8 cellular contexts compared by ENCODE assay signal in genomic region chr6:70706491-70707123, GRCh38. TPM values are rescaled to one million over a fixed set of nuclear protein-coding genes. Genes with fewer than 3 reads are reported as not detected.
DNase-seq lines count a peak whose midpoint lies in the region; ATAC-seq and TF ChIP-seq lines count a peak whose summit lies in the region.

No MANE protein-coding gene starts in this region.

- peak; percentile 73 for TF ChIP-seq CTCF in left ventricle myocardium inferior (IDR thresholded peaks at IDR 0.05; ENCODE audit: borderline replicate concordance)
- TF ChIP-seq CTCF in MCF 10A (IDR thresholded peaks at IDR 0.05; ENCODE audit: unreplicated experiment), result peak; percentile 36
- TF ChIP-seq CTCF in lung (IDR thresholded peaks at IDR 0.05; ENCODE audit: control extremely low read depth, extremely low read depth), result peak; percentile 30

- peaks cover 42% of the 10 kb centered on the region for H3K4me1 ChIP-seq in left ventricle myocardium inferior
- H3K4me1 ChIP-seq in lung (ENCODE audit: control insufficient read depth in 2 of 2, insufficient read depth in 2 of 2, low read length in 2 of 2), result peaks cover 0 to 4% of the 10 kb centered on the region in 2 donors

- intact Hi-C loops in left ventricle myocardium inferior (cut with micrococcal nuclease) (loop anchor here (5.0 kb wide), 1 partner anchor 176 kb away; no protein-coding TSS in a partner anchor), Right ventricle myocardium inferior (cut with DNase I) (loop anchor here (2.0 to 10.0 kb wide), 2 partner anchors 178 to 248 kb away; partner anchors contain the start of gene B3GAT2), MCF 10A (cut with micrococcal nuclease) (loop anchor here (1.0 to 2.0 kb wide), 3 partner anchors 178 to 306 kb away; no protein-coding TSS in a partner anchor)

- H3K4me3 Mint-ChIP-seq in MCF 10A (ENCODE audit: unreplicated experiment), result no peak overlapping the region

- H3K27ac Mint-ChIP-seq in MCF 10A (ENCODE audit: low read depth, unreplicated experiment), result no peak overlapping the region

- H3K4me1 Mint-ChIP-seq in MCF 10A (ENCODE audit: insufficient read depth, unreplicated experiment), result peaks cover 6% of the 10 kb centered on the region

- H3K27ac ChIP-seq in left ventricle myocardium inferior (replicated peaks) (no peak overlapping the region), lung (ENCODE audit: low read depth in 1 of 2, low read length in 1 of 2) (no peak overlapping the region)

- no peaks in the 10 kb centered on the region for H3K9me3 Mint-ChIP-seq in MCF 10A (ENCODE audit: unreplicated experiment)

- CTCF ChIA-PET in MCF 10A (lab: Yijun Ruan, JAX), result interaction anchor here (0.6 to 7.2 kb wide), 36 partner anchors 10 to 683 kb away, joined by 3 to 178 read pairs (median 4); partner anchors contain the start of gene B3GAT2

- H3K27me3 ChIP-seq in left ventricle myocardium inferior (ENCODE audit: low read depth), result no peaks in the 10 kb centered on the region
- H3K27me3 ChIP-seq in lung (ENCODE audit: control insufficient read depth, insufficient read depth), result no peaks in the 10 kb centered on the region

- H3K4me3 ChIP-seq in left ventricle myocardium inferior (no peak overlapping the region), lung (no peak overlapping the region)

- no peaks in the 10 kb centered on the region for H3K27me3 Mint-ChIP-seq in MCF 10A (ENCODE audit: insufficient read depth, unreplicated experiment)

- H3K36me3 ChIP-seq in left ventricle myocardium inferior (no peaks in the 10 kb centered on the region), lung (ENCODE audit: control insufficient read depth in 2 of 2, insufficient read depth in 2 of 2, low read length in 2 of 2) (no peaks in the 10 kb centered on the region)

- no peak for ATAC-seq in Right ventricle myocardium inferior
- peak; percentile 66 for ATAC-seq in lung (ENCODE audit: insufficient read depth, low FRiP score)
- ATAC-seq in GM18511 (IDR thresholded peaks at IDR 0.05; ENCODE audit: unreplicated experiment), result no peak
- ATAC-seq in HG02885 (IDR thresholded peaks at IDR 0.05; ENCODE audit: poor library complexity, unreplicated experiment), result no peak
- no peak for ATAC-seq in HG03108 (IDR thresholded peaks at IDR 0.05; ENCODE audit: unreplicated experiment)

- POLR2A ChIA-PET in MCF 10A (lab: Yijun Ruan, JAX), result interaction anchor here (1.1 kb wide), 1 partner anchor 38 kb away, joined by 4 read pairs; no protein-coding TSS in a partner anchor

- DNase-seq in left ventricle myocardium inferior, result no peak
- DNase-seq in Right ventricle myocardium inferior (ENCODE audit: missing footprints), result no peak
- peak; percentile 31 for DNase-seq in NCI-H2227 treated with DMSO at 0.1 percent for 48 hours (lab: John Stamatoyannopoulos, UW)
- peak; percentile 61 for DNase-seq in MCF 10A (ENCODE audit: unreplicated experiment)
- DNase-seq in lung (ENCODE audit: low spot score), result no peak

- no peaks in the 10 kb centered on the region for H3K9me3 ChIP-seq in left ventricle myocardium inferior (replicated peaks)
- no peaks in the 10 kb centered on the region for H3K9me3 ChIP-seq in lung (ENCODE audit: control insufficient read depth in 2 of 2, insufficient read depth in 1 of 2, low read length in 1 of 2)

- H3K36me3 Mint-ChIP-seq in MCF 10A (ENCODE audit: insufficient read depth, unreplicated experiment), result peaks cover 11% of the 10 kb centered on the region

- BruUV-seq in MCF 10A (replicated peaks; lab: Mats Ljungman, UMichigan), result no TSS peak

- WGBS in lung, 2 donors, result 1% methylated on average over 3 of the region's 3 CpGs

RNA-seq across cellular contexts. Expression of gene SMAP1, which starts 38.9 kb away (rescaled TPM):
- total RNA-seq in left ventricle myocardium inferior, result 32.1 TPM
- 27.3 TPM for total RNA-seq in Right ventricle myocardium inferior
- 26.5 and 28.2 TPM in 2 replicates for total RNA-seq in MCF 10A (2022)
- total RNA-seq in lung, result 10 to 100 TPM; 21.4 to 31.8 TPM
- polyA plus RNA-seq in lung, result 10 to 100 TPM; 16.5 to 17.8 TPM

Comparison
In these comparisons a context has a peak if more than half of its experiments do, and no peak if none do; other contexts are left out.
1. DNase-seq: peak in NCI-H2227 treated with DMSO at 0.1 percent for 48 hours (single experiment) and MCF 10A (single experiment); none in left ventricle myocardium inferior (single experiment), Right ventricle myocardium inferior (single experiment) and lung (single experiment).
2. Peak in every context shown above with its lines, with median percentiles within 50 percentile points of each other: CTCF ChIP-seq.